In genomic region chr1:161749509-161750407, GRCh38 we compare ENCODE assay signal across 1 cellular context.
A peak's percentile ranks its signal among the peaks of the same experiment; 100 is the strongest.
TF ChIP-seq lines count a peak whose summit lies in the region.

A gene with protein sequence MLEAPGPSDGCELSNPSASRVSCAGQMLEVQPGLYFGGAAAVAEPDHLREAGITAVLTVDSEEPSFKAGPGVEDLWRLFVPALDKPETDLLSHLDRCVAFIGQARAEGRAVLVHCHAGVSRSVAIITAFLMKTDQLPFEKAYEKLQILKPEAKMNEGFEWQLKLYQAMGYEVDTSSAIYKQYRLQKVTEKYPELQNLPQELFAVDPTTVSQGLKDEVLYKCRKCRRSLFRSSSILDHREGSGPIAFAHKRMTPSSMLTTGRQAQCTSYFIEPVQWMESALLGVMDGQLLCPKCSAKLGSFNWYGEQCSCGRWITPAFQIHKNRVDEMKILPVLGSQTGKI (plus strand): TSS chr1:161749786. CDS start chr1:161749802, 16 bp downstream.

TF ChIP-seq in HEK293, 187 proteins besides CTCF, POLR2A, EP300 and RAD21 (continued from another document and continues in another):
- TF ChIP-seq ZNF585B (tag by site-specific recombination; IDR thresholded peaks at IDR 0.05): peak; percentile 12; the same call in 1 of the 2 replicates
- no peak for TF ChIP-seq FEZF1 (tag by site-specific recombination; IDR thresholded peaks at IDR 0.05)
- TF ChIP-seq, protein P1, sequence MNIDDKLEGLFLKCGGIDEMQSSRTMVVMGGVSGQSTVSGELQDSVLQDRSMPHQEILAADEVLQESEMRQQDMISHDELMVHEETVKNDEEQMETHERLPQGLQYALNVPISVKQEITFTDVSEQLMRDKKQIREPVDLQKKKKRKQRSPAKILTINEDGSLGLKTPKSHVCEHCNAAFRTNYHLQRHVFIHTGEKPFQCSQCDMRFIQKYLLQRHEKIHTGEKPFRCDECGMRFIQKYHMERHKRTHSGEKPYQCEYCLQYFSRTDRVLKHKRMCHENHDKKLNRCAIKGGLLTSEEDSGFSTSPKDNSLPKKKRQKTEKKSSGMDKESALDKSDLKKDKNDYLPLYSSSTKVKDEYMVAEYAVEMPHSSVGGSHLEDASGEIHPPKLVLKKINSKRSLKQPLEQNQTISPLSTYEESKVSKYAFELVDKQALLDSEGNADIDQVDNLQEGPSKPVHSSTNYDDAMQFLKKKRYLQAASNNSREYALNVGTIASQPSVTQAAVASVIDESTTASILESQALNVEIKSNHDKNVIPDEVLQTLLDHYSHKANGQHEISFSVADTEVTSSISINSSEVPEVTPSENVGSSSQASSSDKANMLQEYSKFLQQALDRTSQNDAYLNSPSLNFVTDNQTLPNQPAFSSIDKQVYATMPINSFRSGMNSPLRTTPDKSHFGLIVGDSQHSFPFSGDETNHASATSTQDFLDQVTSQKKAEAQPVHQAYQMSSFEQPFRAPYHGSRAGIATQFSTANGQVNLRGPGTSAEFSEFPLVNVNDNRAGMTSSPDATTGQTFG (tag by site-specific recombination; IDR thresholded peaks at IDR 0.05; ENCODE audit: borderline replicate concordance): no peak
- no peak for TF ChIP-seq ZSCAN23 (tag by site-specific recombination; IDR thresholded peaks at IDR 0.05)
- no peak for TF ChIP-seq GFI1B (tag by site-specific recombination; IDR thresholded peaks at IDR 0.05)
- no peak for TF ChIP-seq ZNF488 (tag by site-specific recombination; IDR thresholded peaks at IDR 0.05)
- no peak for TF ChIP-seq ZBTB49 (tag by site-specific recombination; IDR thresholded peaks at IDR 0.05; ENCODE audit: low read depth)
- 0 out of 2 replicates have a peak, but pooled peaks have one; percentile 29 for TF ChIP-seq ZBTB21 (tag by site-specific recombination; IDR thresholded peaks at IDR 0.05)
- TF ChIP-seq, protein P2, sequence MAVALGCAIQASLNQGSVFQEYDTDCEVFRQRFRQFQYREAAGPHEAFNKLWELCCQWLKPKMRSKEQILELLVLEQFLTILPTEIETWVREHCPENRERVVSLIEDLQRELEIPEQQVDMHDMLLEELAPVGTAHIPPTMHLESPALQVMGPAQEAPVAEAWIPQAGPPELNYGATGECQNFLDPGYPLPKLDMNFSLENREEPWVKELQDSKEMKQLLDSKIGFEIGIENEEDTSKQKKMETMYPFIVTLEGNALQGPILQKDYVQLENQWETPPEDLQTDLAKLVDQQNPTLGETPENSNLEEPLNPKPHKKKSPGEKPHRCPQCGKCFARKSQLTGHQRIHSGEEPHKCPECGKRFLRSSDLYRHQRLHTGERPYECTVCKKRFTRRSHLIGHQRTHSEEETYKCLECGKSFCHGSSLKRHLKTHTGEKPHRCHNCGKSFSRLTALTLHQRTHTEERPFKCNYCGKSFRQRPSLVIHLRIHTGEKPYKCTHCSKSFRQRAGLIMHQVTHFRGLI (tag by site-specific recombination; IDR thresholded peaks at IDR 0.05): peak; percentile 47; the same call in 1 of the 2 replicates
- no peak for TF ChIP-seq ZNF157 (tag by site-specific recombination; IDR thresholded peaks at IDR 0.05)
- TF ChIP-seq ZNF362 (tag by site-specific recombination; IDR thresholded peaks at IDR 0.05): no peak
- TF ChIP-seq ZNF133 (tag by site-specific recombination; IDR thresholded peaks at IDR 0.05): no peak; the same call in 1 of the 2 replicates
- no peak for TF ChIP-seq ELK4 (IDR thresholded peaks at IDR 0.05; ENCODE audit: borderline replicate concordance, low read depth, low read length)
- TF ChIP-seq HIC1 (tag by site-specific recombination; IDR thresholded peaks at IDR 0.05): peak; percentile 83
- TF ChIP-seq, protein P3, sequence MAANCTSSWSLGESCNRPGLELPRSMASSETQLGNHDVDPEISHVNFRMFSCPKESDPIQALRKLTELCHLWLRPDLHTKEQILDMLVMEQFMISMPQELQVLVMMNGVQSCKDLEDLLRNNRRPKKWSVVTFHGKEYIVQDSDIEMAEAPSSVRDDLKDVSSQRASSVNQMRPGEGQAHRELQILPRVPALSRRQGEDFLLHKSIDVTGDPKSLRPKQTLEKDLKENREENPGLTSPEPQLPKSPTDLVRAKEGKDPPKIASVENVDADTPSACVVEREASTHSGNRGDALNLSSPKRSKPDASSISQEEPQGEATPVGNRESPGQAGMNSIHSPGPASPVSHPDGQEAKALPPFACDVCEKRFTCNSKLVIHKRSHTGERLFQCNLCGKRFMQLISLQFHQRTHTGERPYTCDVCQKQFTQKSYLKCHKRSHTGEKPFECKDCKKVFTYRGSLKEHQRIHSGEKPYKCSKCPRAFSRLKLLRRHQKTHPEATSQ (tag by site-specific recombination; IDR thresholded peaks at IDR 0.05): peak; percentile 88
- TF ChIP-seq ZNF629 (tag by site-specific recombination; IDR thresholded peaks at IDR 0.05): peak; percentile 68
- no peak for TF ChIP-seq ZNF292 (tag by site-specific recombination; IDR thresholded peaks at IDR 0.05; ENCODE audit: borderline replicate concordance, low read depth)
- TF ChIP-seq ZSCAN30 (tag by site-specific recombination; IDR thresholded peaks at IDR 0.05): peak; percentile 81
- TF ChIP-seq RBAK (tag by site-specific recombination; IDR thresholded peaks at IDR 0.05): no peak
- TF ChIP-seq ZNF701 (tag by site-specific recombination; IDR thresholded peaks at IDR 0.05): no peak
- no peak for TF ChIP-seq ZNF747 (tag by site-specific recombination; IDR thresholded peaks at IDR 0.05)
- no peak for TF ChIP-seq ZNF169 (tag by site-specific recombination; IDR thresholded peaks at IDR 0.05)
- TF ChIP-seq ZNF211 (tag by site-specific recombination; IDR thresholded peaks at IDR 0.05; ENCODE audit: low read depth): no peak
- no peak for TF ChIP-seq ZNF239 (tag by site-specific recombination; IDR thresholded peaks at IDR 0.05)
- no peak for TF ChIP-seq ZNF112 (tag by site-specific recombination; IDR thresholded peaks at IDR 0.05)
- TF ChIP-seq YY1 (tag by site-specific recombination; IDR thresholded peaks at IDR 0.05): peak; percentile 99
- TF ChIP-seq ZBTB6 (tag by site-specific recombination; IDR thresholded peaks at IDR 0.05): no peak
- TF ChIP-seq ZFP69B (tag by site-specific recombination; IDR thresholded peaks at IDR 0.05): no peak; the same call in 1 of the 2 replicates
- no peak for TF ChIP-seq ZNF555 (tag by site-specific recombination; conservative IDR thresholded peaks at IDR 0.05)
- TF ChIP-seq ZNF529 (tag by site-specific recombination; IDR thresholded peaks at IDR 0.05; ENCODE audit: insufficient replicate concordance): no peak
- 0 out of 2 replicates have a peak, but pooled peaks have one; percentile 26 for TF ChIP-seq GLI4 (tag by site-specific recombination; IDR thresholded peaks at IDR 0.05)
- TF ChIP-seq MEIS1 (CRISPR knock-in tag; IDR thresholded peaks at IDR 0.05; ENCODE audit: borderline replicate concordance): 0 out of 2 replicates have a peak, but pooled peaks have one; percentile 35
- TF ChIP-seq ZNF121 (tag by site-specific recombination; IDR thresholded peaks at IDR 0.05): peak; percentile 74
- TF ChIP-seq ZNF175 (tag by site-specific recombination; IDR thresholded peaks at IDR 0.05): no peak
- peak; percentile 26 for TF ChIP-seq GLIS2 (tag by site-specific recombination; IDR thresholded peaks at IDR 0.05)
- TF ChIP-seq ZNF48 (tag by site-specific recombination; IDR thresholded peaks at IDR 0.05): no peak
- no peak for TF ChIP-seq ZNF677 (tag by site-specific recombination; IDR thresholded peaks at IDR 0.05)
- no peak for TF ChIP-seq ATF2 (tag by site-specific recombination; IDR thresholded peaks at IDR 0.05; ENCODE audit: low read depth)
- no peak; the same call in 1 of the 2 replicates for TF ChIP-seq ZFHX2 (tag by site-specific recombination; conservative IDR thresholded peaks at IDR 0.05)
- peak; percentile 74; the same call in 1 of the 2 replicates for TF ChIP-seq ZNF792 (tag by site-specific recombination; IDR thresholded peaks at IDR 0.05)
- no peak; the same call in 1 of the 2 replicates for TF ChIP-seq ZNF423 (tag by site-specific recombination; IDR thresholded peaks at IDR 0.05)
- TF ChIP-seq ZNF692 (tag by site-specific recombination; IDR thresholded peaks at IDR 0.05): peak; percentile 80
